Comparison of ENCODE assay signal across 12 cellular contexts in the genomic region with DNA sequence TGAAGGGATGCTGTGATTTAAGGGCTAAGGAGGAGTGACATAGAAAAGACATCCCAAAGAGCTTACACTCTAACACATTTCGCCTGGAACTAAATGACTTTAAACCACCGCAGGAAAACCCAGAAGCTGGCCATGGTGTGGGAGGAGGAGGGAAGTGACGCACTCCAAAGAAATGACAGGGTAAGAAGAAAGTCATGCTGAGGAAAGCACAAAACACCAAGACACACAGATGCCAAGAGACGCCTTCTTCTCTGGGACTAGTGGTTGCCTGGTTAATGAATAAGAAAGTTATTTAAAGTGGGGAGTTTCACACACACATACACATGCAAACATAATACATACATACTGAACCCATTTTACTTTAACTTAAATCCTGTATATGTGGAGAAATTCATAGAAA.
DNase-seq lines count a peak whose midpoint lies in the region; ATAC-seq and TF ChIP-seq lines count a peak whose summit lies in the region.
"Had no signal": no experiment of that assay in that cellular context is flagged by ENCODE, and none has a peak within 500 bp of the region (broad histone marks: within the 10 kb centered on the region; RNA-seq: fewer than 3 reads in every experiment).

No MANE protein-coding gene starts in this region.

- ATAC-seq in GM18861 (IDR thresholded peaks at IDR 0.05; ENCODE audit: unreplicated experiment): peak; percentile 53
- ATAC-seq in HG03571 (IDR thresholded peaks at IDR 0.05; ENCODE audit: unreplicated experiment): peak; percentile 56
- ATAC-seq in HG02938 (IDR thresholded peaks at IDR 0.05; ENCODE audit: unreplicated experiment): no peak
- ATAC-seq: mucosa of descending colon had no signal

- no peak overlapping the region for H3K4me3 ChIP-seq in choroid plexus epithelial cell (ENCODE audit: low read depth, low read length)
- H3K4me3 ChIP-seq: mucosa of descending colon had no signal

- peak; percentile 63 for DNase-seq in choroid plexus epithelial cell (ENCODE audit: low read depth)
- peak; percentile 95 for DNase-seq in renal cortical epithelial cell (ENCODE audit: low read depth)
- no peak for DNase-seq in NCI-H2196 treated with DMSO at 0.1 percent for 48 hours (lab: John Stamatoyannopoulos, UW; ENCODE audit: unreplicated experiment)
- DNase-seq in nucleus accumbens (lab: John Stamatoyannopoulos, UW): no peak
- no peak for DNase-seq in GM10266 (ENCODE audit: extremely low spot score)
- DNase-seq: DMS79 treated with DMSO at 0.1 percent for 48 hours, GOT3, mucosa of descending colon, RPMI8226 had no signal

- no peak for TF ChIP-seq CTCF in choroid plexus epithelial cell (conservative IDR thresholded peaks at IDR 0.05; ENCODE audit: low read depth, low read length)
- TF ChIP-seq CTCF in GM10266 (IDR thresholded peaks at IDR 0.05; ENCODE audit: control insufficient read depth, insufficient read depth, low read depth, missing control alignments): no peak

Comparison
In these comparisons a context has a peak if more than half of its experiments do, and no peak if none do; other contexts are left out.
1. DNase-seq: peak in choroid plexus epithelial cell (single experiment) and renal cortical epithelial cell (single experiment); none in NCI-H2196 treated with DMSO at 0.1 percent for 48 hours (single experiment), nucleus accumbens (0 of 56) and GM10266 (single experiment).